ENCODE assay signal across 10 cellular contexts in the genomic region with DNA sequence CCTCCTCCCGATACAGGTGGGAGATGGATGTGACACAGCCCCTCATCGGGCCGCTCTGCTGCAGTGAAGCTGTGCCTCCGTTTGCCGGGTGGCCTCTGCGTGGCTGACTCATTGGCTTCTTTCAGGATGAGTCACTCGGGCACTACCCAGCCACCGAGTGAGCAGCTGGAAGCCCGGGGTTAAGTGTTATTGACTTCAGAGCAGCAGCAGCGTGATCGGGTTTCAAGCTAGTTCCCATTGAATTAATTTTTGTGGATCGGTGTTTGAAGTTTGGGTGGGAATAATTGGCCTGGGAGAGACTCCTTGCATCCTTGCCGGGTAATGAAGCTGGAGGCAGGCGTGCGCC.
DNase-seq lines count a peak whose midpoint lies in the region; ATAC-seq and TF ChIP-seq lines count a peak whose summit lies in the region.
"Had no signal": no experiment of that assay in that cellular context is flagged by ENCODE, and none has a peak within 500 bp of the region (broad histone marks: within the 10 kb centered on the region; RNA-seq: fewer than 3 reads in every experiment).

No MANE protein-coding gene starts in this region.

- peak; percentile 28 for DNase-seq in activated CD8-positive, alpha-beta T cell treated with anti-CD3 and anti-CD28 coated beads for 36 hours
- no peak for DNase-seq in activated CD8-positive, alpha-beta T cell treated with anti-CD3 and anti-CD28 coated beads, Interleukin-2, amount 10 ng/mL, durations not matched to agents 7 days and 5 days
- DNase-seq in NCI-H128 (lab: John Stamatoyannopoulos, UW; ENCODE audit: unreplicated experiment) (peak; percentile 53), brain pericyte (ENCODE audit: low read depth, low spot score) (peak; percentile 29), esophagus muscularis mucosa (ENCODE audit: extremely low spot score) (no peak), NCI-H774 (lab: John Stamatoyannopoulos, UW) (no peak)
- no peak for DNase-seq in stimulated activated naive B cell treated with anti-CD40 and anti-IgM and Interleukin-4, amounts not matched to agents 10 μg/mL and 1 μg/mL and 100 μg/mL, for 72 hours
- DNase-seq: body of pancreas, KBM-7 had no signal

- peak; percentile 66 for ATAC-seq in activated CD8-positive, alpha-beta T cell treated with anti-CD3 and anti-CD28 coated beads for 36 hours
- no peak for ATAC-seq in activated CD8-positive, alpha-beta T cell treated with anti-CD3 and anti-CD28 coated beads, Interleukin-2, amount 10 ng/mL, durations not matched to agents 7 days and 5 days
- ATAC-seq in stimulated activated naive B cell treated with anti-CD40 and anti-IgM and Interleukin-4, amounts not matched to agents 10 μg/mL and 1 μg/mL and 100 μg/mL, for 72 hours (replicated peaks), result peak; percentile 41 to 45
- no peak for ATAC-seq in HG03097 (IDR thresholded peaks at IDR 0.05; ENCODE audit: low FRiP score, unreplicated experiment)
- ATAC-seq: body of pancreas had no signal

- H3K4me3 ChIP-seq in esophagus muscularis mucosa, result no peak overlapping the region
- H3K4me3 ChIP-seq: body of pancreas had no signal

- H3K9me3 ChIP-seq in esophagus muscularis mucosa, result peaks cover 0 to 10% (median 4%) of the 10 kb centered on the region in 4 donors
- H3K9me3 ChIP-seq: body of pancreas had no signal

- no peak overlapping the region for H3K27ac Mint-ChIP-seq in activated CD8-positive, alpha-beta T cell treated with anti-CD3 and anti-CD28 coated beads for 36 hours
- H3K27ac Mint-ChIP-seq in activated CD8-positive, alpha-beta T cell treated with anti-CD3 and anti-CD28 coated beads, Interleukin-2, amount 10 ng/mL, durations not matched to agents 7 days and 5 days, result no peak overlapping the region
- no peak overlapping the region for H3K27ac Mint-ChIP-seq in stimulated activated naive B cell treated with anti-CD40 and anti-IgM and Interleukin-4, amounts not matched to agents 10 μg/mL and 1 μg/mL and 100 μg/mL, for 72 hours

- no peak overlapping the region for H3K4me3 Mint-ChIP-seq in activated CD8-positive, alpha-beta T cell treated with anti-CD3 and anti-CD28 coated beads for 36 hours
- no peak overlapping the region for H3K4me3 Mint-ChIP-seq in activated CD8-positive, alpha-beta T cell treated with anti-CD3 and anti-CD28 coated beads, Interleukin-2, amount 10 ng/mL, durations not matched to agents 7 days and 5 days
- H3K4me3 Mint-ChIP-seq in stimulated activated naive B cell treated with anti-CD40 and anti-IgM and Interleukin-4, amounts not matched to agents 10 μg/mL and 1 μg/mL and 100 μg/mL, for 72 hours, result no peak overlapping the region

- TF ChIP-seq EP300 in esophagus muscularis mucosa (IDR thresholded peaks at IDR 0.05), result no peak

- peaks cover 8% of the 10 kb centered on the region for H3K27me3 Mint-ChIP-seq in activated CD8-positive, alpha-beta T cell treated with anti-CD3 and anti-CD28 coated beads for 36 hours
- H3K27me3 Mint-ChIP-seq in activated CD8-positive, alpha-beta T cell treated with anti-CD3 and anti-CD28 coated beads, Interleukin-2, amount 10 ng/mL, durations not matched to agents 7 days and 5 days (ENCODE audit: low read depth), result no peaks in the 10 kb centered on the region
- H3K27me3 Mint-ChIP-seq in stimulated activated naive B cell treated with anti-CD40 and anti-IgM and Interleukin-4, amounts not matched to agents 10 μg/mL and 1 μg/mL and 100 μg/mL, for 72 hours, result peaks cover 0 to 5% of the 10 kb centered on the region in 2 donors

- peaks cover 3% of the 10 kb centered on the region for H3K9me3 Mint-ChIP-seq in activated CD8-positive, alpha-beta T cell treated with anti-CD3 and anti-CD28 coated beads for 36 hours
- H3K9me3 Mint-ChIP-seq in activated CD8-positive, alpha-beta T cell treated with anti-CD3 and anti-CD28 coated beads, Interleukin-2, amount 10 ng/mL, durations not matched to agents 7 days and 5 days (ENCODE audit: insufficient read depth), result no peaks in the 10 kb centered on the region
- peaks cover 4 to 9% of the 10 kb centered on the region in 2 donors for H3K9me3 Mint-ChIP-seq in stimulated activated naive B cell treated with anti-CD40 and anti-IgM and Interleukin-4, amounts not matched to agents 10 μg/mL and 1 μg/mL and 100 μg/mL, for 72 hours

- H3K36me3 ChIP-seq in esophagus muscularis mucosa, result no peaks in the 10 kb centered on the region

- CTCF ChIA-PET in activated CD8-positive, alpha-beta T cell treated with anti-CD3 and anti-CD28 coated beads for 36 hours (lab: Charles Lee), result interaction anchor here (0.9 kb wide), 1 partner anchor 9 kb away, joined by 3 read pairs; no protein-coding TSS in a partner anchor
- CTCF ChIA-PET in activated CD8-positive, alpha-beta T cell treated with anti-CD3 and anti-CD28 coated beads, Interleukin-2, amount 10 ng/mL, durations not matched to agents 7 days and 5 days (lab: Charles Lee), result no interaction called here

- H3K4me1 ChIP-seq in esophagus muscularis mucosa, result no peaks in the 10 kb centered on the region
- H3K4me1 ChIP-seq: body of pancreas had no signal

- intact Hi-C loops in activated CD8-positive, alpha-beta T cell treated with anti-CD3 and anti-CD28 coated beads for 36 hours (cut with micrococcal nuclease), result no loop called here
- intact Hi-C loops in esophagus muscularis mucosa (cut with DNase I), result no loop called here

- TF ChIP-seq POLR2A in esophagus muscularis mucosa (IDR thresholded peaks at IDR 0.05; ENCODE audit: low read depth), result no peak

- peaks cover 0 to 41% (median 0%) of the 10 kb centered on the region in 4 donors for H3K27me3 ChIP-seq in esophagus muscularis mucosa
- H3K27me3 ChIP-seq: body of pancreas had no signal

- H3K27ac ChIP-seq in esophagus muscularis mucosa (replicated peaks in 1 of 4), result no peak overlapping the region
- H3K27ac ChIP-seq: body of pancreas had no signal

- H3K36me3 Mint-ChIP-seq in activated CD8-positive, alpha-beta T cell treated with anti-CD3 and anti-CD28 coated beads for 36 hours (ENCODE audit: low read depth), result no peaks in the 10 kb centered on the region
- H3K36me3 Mint-ChIP-seq in activated CD8-positive, alpha-beta T cell treated with anti-CD3 and anti-CD28 coated beads, Interleukin-2, amount 10 ng/mL, durations not matched to agents 7 days and 5 days (ENCODE audit: low read depth), result no peaks in the 10 kb centered on the region
- H3K36me3 Mint-ChIP-seq in stimulated activated naive B cell treated with anti-CD40 and anti-IgM and Interleukin-4, amounts not matched to agents 10 μg/mL and 1 μg/mL and 100 μg/mL, for 72 hours, result no peaks in the 10 kb centered on the region

- 65% methylated on average over 8 of the region's 15 CpGs for WGBS in esophagus muscularis mucosa

- H3K4me1 Mint-ChIP-seq in activated CD8-positive, alpha-beta T cell treated with anti-CD3 and anti-CD28 coated beads for 36 hours (ENCODE audit: low read depth), result peaks cover 5% of the 10 kb centered on the region
- H3K4me1 Mint-ChIP-seq in activated CD8-positive, alpha-beta T cell treated with anti-CD3 and anti-CD28 coated beads, Interleukin-2, amount 10 ng/mL, durations not matched to agents 7 days and 5 days (ENCODE audit: low read depth), result no peaks in the 10 kb centered on the region
- H3K4me1 Mint-ChIP-seq in stimulated activated naive B cell treated with anti-CD40 and anti-IgM and Interleukin-4, amounts not matched to agents 10 μg/mL and 1 μg/mL and 100 μg/mL, for 72 hours, result no peaks in the 10 kb centered on the region

- POLR2A ChIA-PET in activated CD8-positive, alpha-beta T cell treated with anti-CD3 and anti-CD28 coated beads for 36 hours (lab: Charles Lee), result no interaction called here
- POLR2A ChIA-PET in activated CD8-positive, alpha-beta T cell treated with anti-CD3 and anti-CD28 coated beads, Interleukin-2, amount 10 ng/mL, durations not matched to agents 7 days and 5 days (lab: Charles Lee), result no interaction called here

- no peak for TF ChIP-seq CTCF in activated CD8-positive, alpha-beta T cell treated with anti-CD3 and anti-CD28 coated beads for 36 hours (IDR thresholded peaks at IDR 0.05)
- no peak for TF ChIP-seq CTCF in esophagus muscularis mucosa (IDR thresholded peaks at IDR 0.05)

Comparison
In these comparisons a context has a peak if more than half of its experiments do, and no peak if none do; other contexts are left out.
1. ATAC-seq: peak in activated CD8-positive, alpha-beta T cell treated with anti-CD3 and anti-CD28 coated beads for 36 hours (single experiment) and stimulated activated naive B cell treated with anti-CD40 and anti-IgM and Interleukin-4, amounts not matched to agents 10 μg/mL and 1 μg/mL and 100 μg/mL, for 72 hours (2 of 2); none in activated CD8-positive, alpha-beta T cell treated with anti-CD3 and anti-CD28 coated beads, Interleukin-2, amount 10 ng/mL, durations not matched to agents 7 days and 5 days (single experiment) and HG03097 (single experiment).
2. DNase-seq: peak in activated CD8-positive, alpha-beta T cell treated with anti-CD3 and anti-CD28 coated beads for 36 hours (single experiment), NCI-H128 (single experiment) and brain pericyte (single experiment); none in activated CD8-positive, alpha-beta T cell treated with anti-CD3 and anti-CD28 coated beads, Interleukin-2, amount 10 ng/mL, durations not matched to agents 7 days and 5 days (single experiment), stimulated activated naive B cell treated with anti-CD40 and anti-IgM and Interleukin-4, amounts not matched to agents 10 μg/mL and 1 μg/mL and 100 μg/mL, for 72 hours (single experiment), esophagus muscularis mucosa (single experiment) and NCI-H774 (single experiment).